Comparison of ENCODE assay signal across 8 cellular contexts in the genomic region with DNA sequence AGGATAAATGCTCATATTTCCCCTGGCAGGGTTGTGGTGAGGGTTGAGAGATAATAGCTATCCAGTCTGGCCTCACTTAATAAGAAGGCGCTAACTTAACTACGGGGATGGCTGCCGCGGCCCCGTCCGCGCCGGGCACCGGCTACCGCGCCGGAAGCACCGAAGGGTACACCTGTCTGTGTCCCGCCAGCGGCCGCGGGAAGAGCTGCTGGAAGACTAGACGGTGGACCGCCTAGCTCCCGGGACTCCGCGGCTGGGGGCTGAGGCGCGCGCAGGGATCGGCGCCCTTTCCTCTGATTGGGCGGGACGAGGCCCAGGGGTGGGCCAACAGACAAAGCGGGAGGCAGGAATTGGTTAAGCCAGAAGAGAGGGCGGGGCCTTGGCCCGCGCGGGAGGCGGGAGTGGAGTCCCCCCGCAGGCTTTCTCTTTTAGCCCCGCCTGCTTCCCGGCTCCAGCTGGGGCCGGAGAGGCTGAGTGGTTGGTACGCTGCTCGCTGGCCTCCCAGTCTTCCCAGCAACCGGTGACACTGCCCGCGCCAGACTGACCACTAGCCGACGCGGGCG. TPM values are rescaled to one million over a fixed set of nuclear protein-coding genes. Genes with fewer than 3 reads are reported as not detected.
DNase-seq lines count a peak whose midpoint lies in the region; ATAC-seq and TF ChIP-seq lines count a peak whose summit lies in the region.

A gene (plus strand): TSS at position 431 of the 563 bp plus-strand sequence. CDS start 9,051 bp downstream, outside the sequence.

- WGBS in suprapubic skin, result 0% methylated on average over 7 of the region's 48 CpGs

- H3K27me3 ChIP-seq in suprapubic skin, result no peaks in the 10 kb centered on the region

- ATAC-seq in HG02623 (IDR thresholded peaks at IDR 0.05; ENCODE audit: unreplicated experiment), result peak; percentile 82
- ATAC-seq in SK-N-SH treated with all-trans-retinoic acid at 6 μM for 48 hours, result peak; percentile 94

- DNase-seq in GM10266 (ENCODE audit: extremely low spot score), result peak; percentile 97
- peak; percentile 99 for DNase-seq in NCI-H1092 treated with DMSO at 0.1 percent for 48 hours (lab: John Stamatoyannopoulos, UW)
- DNase-seq in activated naive CD4-positive, alpha-beta T cell treated with anti-CD3 and anti-CD28 coated beads, Interleukin-2, amount 50 U/mL, for 16 hours, result peak; percentile 95
- peak; percentile 95 for DNase-seq in germinal center (ENCODE audit: low spot score)
- DNase-seq in occipital lobe (lab: John Stamatoyannopoulos, UW), result peak; percentile 99
- peak; percentile 99 for DNase-seq in suprapubic skin (ENCODE audit: low spot score in 2 of 2)

- no peaks in the 10 kb centered on the region for H3K9me3 ChIP-seq in suprapubic skin

- TF ChIP-seq CTCF in GM10266 (IDR thresholded peaks at IDR 0.05; ENCODE audit: control insufficient read depth, insufficient read depth, low read depth, missing control alignments) (no peak), suprapubic skin (IDR thresholded peaks at IDR 0.05) (no peak)

- peak within 1 kb of the TSS; percentile 99 for H3K27ac ChIP-seq in suprapubic skin

- H3K36me3 ChIP-seq in suprapubic skin, result no peaks in the 10 kb centered on the region

- TF ChIP-seq POLR2A in suprapubic skin (IDR thresholded peaks at IDR 0.05), result peak in 1 of 2 donors; percentile 67

- peaks cover 45% of the 10 kb centered on the region for H3K4me1 ChIP-seq in suprapubic skin

- no peak for TF ChIP-seq EP300 in suprapubic skin (IDR thresholded peaks at IDR 0.05)

- H3K4me3 ChIP-seq in suprapubic skin, result peak within 1 kb of the TSS; percentile 75

TF ChIP-seq in SK-N-SH treated with all-trans-retinoic acid at 6 μM for 48 hours, 23 proteins besides CTCF, POLR2A, EP300 and RAD21:
- TF ChIP-seq BACH2 (CRISPR knock-in tag; IDR thresholded peaks at IDR 0.05; ENCODE audit: borderline replicate concordance) (no peak), ZFP30 (CRISPR knock-in tag; IDR thresholded peaks at IDR 0.05) (no peak), ISL1 (CRISPR knock-in tag; IDR thresholded peaks at IDR 0.05) (no peak), TCF4 (CRISPR knock-in tag; IDR thresholded peaks at IDR 0.05; ENCODE audit: borderline replicate concordance) (no peak), SNAI2 (CRISPR knock-in tag; IDR thresholded peaks at IDR 0.05) (no peak), ZNF565 (CRISPR knock-in tag; conservative IDR thresholded peaks at IDR 0.05; ENCODE audit: low read depth) (no peak), ESRRG (CRISPR knock-in tag; IDR thresholded peaks at IDR 0.05) (no peak), ZNF8 (CRISPR knock-in tag; IDR thresholded peaks at IDR 0.05) (no peak), CSDC2 (CRISPR knock-in tag; IDR thresholded peaks at IDR 0.05) (no peak), ARNTL (CRISPR knock-in tag; IDR thresholded peaks at IDR 0.05; ENCODE audit: borderline replicate concordance, low read depth) (no peak)
- TF ChIP-seq, protein P1, sequence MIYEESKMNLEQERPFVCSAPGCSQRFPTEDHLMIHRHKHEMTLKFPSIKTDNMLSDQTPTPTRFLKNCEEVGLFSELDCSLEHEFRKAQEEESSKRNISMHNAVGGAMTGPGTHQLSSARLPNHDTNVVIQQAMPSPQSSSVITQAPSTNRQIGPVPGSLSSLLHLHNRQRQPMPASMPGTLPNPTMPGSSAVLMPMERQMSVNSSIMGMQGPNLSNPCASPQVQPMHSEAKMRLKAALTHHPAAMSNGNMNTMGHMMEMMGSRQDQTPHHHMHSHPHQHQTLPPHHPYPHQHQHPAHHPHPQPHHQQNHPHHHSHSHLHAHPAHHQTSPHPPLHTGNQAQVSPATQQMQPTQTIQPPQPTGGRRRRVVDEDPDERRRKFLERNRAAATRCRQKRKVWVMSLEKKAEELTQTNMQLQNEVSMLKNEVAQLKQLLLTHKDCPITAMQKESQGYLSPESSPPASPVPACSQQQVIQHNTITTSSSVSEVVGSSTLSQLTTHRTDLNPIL (CRISPR knock-in tag; IDR thresholded peaks at IDR 0.05; ENCODE audit: low read depth), result no peak
- TF ChIP-seq, protein P2, sequence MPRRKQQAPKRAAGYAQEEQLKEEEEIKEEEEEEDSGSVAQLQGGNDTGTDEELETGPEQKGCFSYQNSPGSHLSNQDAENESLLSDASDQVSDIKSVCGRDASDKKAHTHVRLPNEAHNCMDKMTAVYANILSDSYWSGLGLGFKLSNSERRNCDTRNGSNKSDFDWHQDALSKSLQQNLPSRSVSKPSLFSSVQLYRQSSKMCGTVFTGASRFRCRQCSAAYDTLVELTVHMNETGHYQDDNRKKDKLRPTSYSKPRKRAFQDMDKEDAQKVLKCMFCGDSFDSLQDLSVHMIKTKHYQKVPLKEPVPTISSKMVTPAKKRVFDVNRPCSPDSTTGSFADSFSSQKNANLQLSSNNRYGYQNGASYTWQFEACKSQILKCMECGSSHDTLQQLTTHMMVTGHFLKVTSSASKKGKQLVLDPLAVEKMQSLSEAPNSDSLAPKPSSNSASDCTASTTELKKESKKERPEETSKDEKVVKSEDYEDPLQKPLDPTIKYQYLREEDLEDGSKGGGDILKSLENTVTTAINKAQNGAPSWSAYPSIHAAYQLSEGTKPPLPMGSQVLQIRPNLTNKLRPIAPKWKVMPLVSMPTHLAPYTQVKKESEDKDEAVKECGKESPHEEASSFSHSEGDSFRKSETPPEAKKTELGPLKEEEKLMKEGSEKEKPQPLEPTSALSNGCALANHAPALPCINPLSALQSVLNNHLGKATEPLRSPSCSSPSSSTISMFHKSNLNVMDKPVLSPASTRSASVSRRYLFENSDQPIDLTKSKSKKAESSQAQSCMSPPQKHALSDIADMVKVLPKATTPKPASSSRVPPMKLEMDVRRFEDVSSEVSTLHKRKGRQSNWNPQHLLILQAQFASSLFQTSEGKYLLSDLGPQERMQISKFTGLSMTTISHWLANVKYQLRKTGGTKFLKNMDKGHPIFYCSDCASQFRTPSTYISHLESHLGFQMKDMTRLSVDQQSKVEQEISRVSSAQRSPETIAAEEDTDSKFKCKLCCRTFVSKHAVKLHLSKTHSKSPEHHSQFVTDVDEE (CRISPR knock-in tag; IDR thresholded peaks at IDR 0.05), result no peak
- TF ChIP-seq, protein P3, sequence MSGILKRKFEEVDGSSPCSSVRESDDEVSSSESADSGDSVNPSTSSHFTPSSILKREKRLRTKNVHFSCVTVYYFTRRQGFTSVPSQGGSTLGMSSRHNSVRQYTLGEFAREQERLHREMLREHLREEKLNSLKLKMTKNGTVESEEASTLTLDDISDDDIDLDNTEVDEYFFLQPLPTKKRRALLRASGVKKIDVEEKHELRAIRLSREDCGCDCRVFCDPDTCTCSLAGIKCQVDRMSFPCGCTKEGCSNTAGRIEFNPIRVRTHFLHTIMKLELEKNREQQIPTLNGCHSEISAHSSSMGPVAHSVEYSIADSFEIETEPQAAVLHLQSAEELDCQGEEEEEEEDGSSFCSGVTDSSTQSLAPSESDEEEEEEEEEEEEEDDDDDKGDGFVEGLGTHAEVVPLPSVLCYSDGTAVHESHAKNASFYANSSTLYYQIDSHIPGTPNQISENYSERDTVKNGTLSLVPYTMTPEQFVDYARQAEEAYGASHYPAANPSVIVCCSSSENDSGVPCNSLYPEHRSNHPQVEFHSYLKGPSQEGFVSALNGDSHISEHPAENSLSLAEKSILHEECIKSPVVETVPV (CRISPR knock-in tag; IDR thresholded peaks at IDR 0.05), result no peak
- TF ChIP-seq, protein P4, sequence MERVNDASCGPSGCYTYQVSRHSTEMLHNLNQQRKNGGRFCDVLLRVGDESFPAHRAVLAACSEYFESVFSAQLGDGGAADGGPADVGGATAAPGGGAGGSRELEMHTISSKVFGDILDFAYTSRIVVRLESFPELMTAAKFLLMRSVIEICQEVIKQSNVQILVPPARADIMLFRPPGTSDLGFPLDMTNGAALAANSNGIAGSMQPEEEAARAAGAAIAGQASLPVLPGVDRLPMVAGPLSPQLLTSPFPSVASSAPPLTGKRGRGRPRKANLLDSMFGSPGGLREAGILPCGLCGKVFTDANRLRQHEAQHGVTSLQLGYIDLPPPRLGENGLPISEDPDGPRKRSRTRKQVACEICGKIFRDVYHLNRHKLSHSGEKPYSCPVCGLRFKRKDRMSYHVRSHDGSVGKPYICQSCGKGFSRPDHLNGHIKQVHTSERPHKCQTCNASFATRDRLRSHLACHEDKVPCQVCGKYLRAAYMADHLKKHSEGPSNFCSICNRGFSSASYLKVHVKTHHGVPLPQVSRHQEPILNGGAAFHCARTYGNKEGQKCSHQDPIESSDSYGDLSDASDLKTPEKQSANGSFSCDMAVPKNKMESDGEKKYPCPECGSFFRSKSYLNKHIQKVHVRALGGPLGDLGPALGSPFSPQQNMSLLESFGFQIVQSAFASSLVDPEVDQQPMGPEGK (CRISPR knock-in tag; IDR thresholded peaks at IDR 0.05; ENCODE audit: borderline replicate concordance), result no peak
- TF ChIP-seq, protein P5, sequence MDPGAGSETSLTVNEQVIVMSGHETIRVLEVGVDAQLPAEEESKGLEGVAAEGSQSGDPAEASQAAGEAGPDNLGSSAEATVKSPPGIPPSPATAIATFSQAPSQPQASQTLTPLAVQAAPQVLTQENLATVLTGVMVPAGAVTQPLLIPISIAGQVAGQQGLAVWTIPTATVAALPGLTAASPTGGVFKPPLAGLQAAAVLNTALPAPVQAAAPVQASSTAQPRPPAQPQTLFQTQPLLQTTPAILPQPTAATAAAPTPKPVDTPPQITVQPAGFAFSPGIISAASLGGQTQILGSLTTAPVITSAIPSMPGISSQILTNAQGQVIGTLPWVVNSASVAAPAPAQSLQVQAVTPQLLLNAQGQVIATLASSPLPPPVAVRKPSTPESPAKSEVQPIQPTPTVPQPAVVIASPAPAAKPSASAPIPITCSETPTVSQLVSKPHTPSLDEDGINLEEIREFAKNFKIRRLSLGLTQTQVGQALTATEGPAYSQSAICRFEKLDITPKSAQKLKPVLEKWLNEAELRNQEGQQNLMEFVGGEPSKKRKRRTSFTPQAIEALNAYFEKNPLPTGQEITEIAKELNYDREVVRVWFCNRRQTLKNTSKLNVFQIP (CRISPR knock-in tag; IDR thresholded peaks at IDR 0.05; ENCODE audit: borderline replicate concordance, low read depth), result no peak

RNA-seq across cellular contexts. Expression of the gene that starts here (rescaled TPM):
- total RNA-seq in occipital lobe, result 14.0 TPM
- 10 to 100 TPM; 34.4 to 39.7 (median 38.8) TPM for total RNA-seq in suprapubic skin

Comparison
In these comparisons a context has a peak if more than half of its experiments do, and no peak if none do; other contexts are left out.
1. Peak in every context shown above with its lines: DNase-seq, ATAC-seq, H3K4me3 ChIP-seq and H3K27ac ChIP-seq.